Comparison of ENCODE assay signal across 8 cellular contexts in the genomic region with DNA sequence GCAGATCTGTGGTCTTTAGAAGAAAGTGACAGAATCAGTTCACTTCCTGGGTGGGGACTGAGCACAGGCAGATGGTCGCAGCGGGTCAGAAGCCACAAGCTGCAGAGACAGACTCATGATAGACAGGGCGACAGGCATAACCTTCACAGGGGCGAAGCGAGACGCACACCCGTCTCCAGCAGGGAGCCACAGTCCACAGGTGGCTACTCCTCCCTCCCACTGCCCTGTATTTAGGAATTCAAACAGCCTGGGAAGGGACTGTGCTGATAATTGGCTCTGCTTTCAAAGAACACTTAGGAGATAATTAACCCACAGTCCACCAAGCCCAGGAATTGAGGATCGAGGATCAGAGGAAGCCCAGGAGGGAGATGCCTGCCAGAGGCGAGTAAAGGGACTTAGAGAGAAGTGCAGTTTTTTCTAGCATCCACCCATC. TPM values are rescaled to one million over a fixed set of nuclear protein-coding genes. Genes with fewer than 3 reads are reported as not detected.
A peak's percentile ranks its signal among the peaks of the same experiment; 100 is the strongest.
DNase-seq lines count a peak whose midpoint lies in the region; ATAC-seq and TF ChIP-seq lines count a peak whose summit lies in the region.

No MANE protein-coding gene starts in this region.

- H4K8ac ChIP-seq in neuronal stem cell (ENCODE audit: low read depth, low read length) = no peak overlapping the region

- no peak overlapping the region for H2BK12ac ChIP-seq in neuronal stem cell (ENCODE audit: low read length)

- no peak overlapping the region for H3K18ac ChIP-seq in neuronal stem cell (ENCODE audit: low read length)

- H4K91ac ChIP-seq in neuronal stem cell (ENCODE audit: low read depth, low read length, poor library complexity) = no peak overlapping the region

- H3K4me1 ChIP-seq in neuronal stem cell (ENCODE audit: control insufficient read depth in 2 of 2, insufficient read depth in 1 of 2, low read depth in 1 of 2, low read length in 2 of 2) = peaks cover 13 to 33% of the 10 kb centered on the region in 2 donors

- no peaks in the 10 kb centered on the region for H3K9me3 ChIP-seq in neuronal stem cell (replicated peaks in 1 of 2; ENCODE audit: control insufficient read depth in 2 of 2, insufficient read depth in 1 of 2, low read depth in 1 of 2, low read length in 2 of 2)

- no peaks in the 10 kb centered on the region for H3K79me1 ChIP-seq in neuronal stem cell (ENCODE audit: low read depth, low read length)

- ATAC-seq in GM19452 (IDR thresholded peaks at IDR 0.05; ENCODE audit: unreplicated experiment) (peak; percentile 42), GM18519 (IDR thresholded peaks at IDR 0.05; ENCODE audit: low FRiP score, unreplicated experiment) (no peak)

- H3K4me3 ChIP-seq in coronary artery = peak overlapping the region; percentile 31
- H3K4me3 ChIP-seq in neuronal stem cell (ENCODE audit: low read length in 2 of 2) = no peak overlapping the region

- H3K27me3 ChIP-seq in neuronal stem cell (ENCODE audit: control insufficient read depth in 3 of 3, insufficient read depth in 3 of 3, low read depth in 1 of 3, low read length in 3 of 3) = no peaks in the 10 kb centered on the region

- H2AFZ ChIP-seq in neuronal stem cell (ENCODE audit: low read length) = peak overlapping the region; percentile 60

- H2AK5ac ChIP-seq in neuronal stem cell (ENCODE audit: low read depth, low read length) = no peak overlapping the region

- no peak for TF ChIP-seq CTCF in coronary artery (IDR thresholded peaks at IDR 0.05)

- DNase-seq in COR-L47 (lab: John Stamatoyannopoulos, UW) (peak; percentile 83), NCI-H345 (lab: John Stamatoyannopoulos, UW) (peak; percentile 41), coronary artery (ENCODE audit: low spot score) (no peak), neuronal stem cell (ENCODE audit: low spot score) (peak; percentile 67), NOMO-1 treated with DMSO at 0.1 percent for 48 hours (lab: John Stamatoyannopoulos, UW; ENCODE audit: unreplicated experiment) (no peak), GDM1 (lab: John Stamatoyannopoulos, UW) (no peak)

- no peak overlapping the region for H3K23ac ChIP-seq in neuronal stem cell (ENCODE audit: low read depth, low read length, poor library complexity)

- H3K4me2 ChIP-seq in neuronal stem cell (ENCODE audit: insufficient read depth, low read length, poor library complexity, severe bottlenecking) = peak overlapping the region; percentile 21

- H3K27ac ChIP-seq in coronary artery = peak overlapping the region; percentile 67 to 90
- peak overlapping the region; percentile 86 for H3K27ac ChIP-seq in neuronal stem cell (replicated peaks; ENCODE audit: low read length)

- H3K14ac ChIP-seq in neuronal stem cell (ENCODE audit: low read length) = no peak overlapping the region

- H2BK15ac ChIP-seq in neuronal stem cell (ENCODE audit: low read length) = no peak overlapping the region

- no CpG with 5 or more reads among the region's 9 CpGs for WGBS in neuronal stem cell (ENCODE audit: extremely low coverage in 2 of 2, insufficient read length in 2 of 2, insufficient replicate concordance in 1 of 2), 2 donors

- no peak overlapping the region for H2BK120ac ChIP-seq in neuronal stem cell (ENCODE audit: low read depth, low read length)

- no peak overlapping the region for H2BK5ac ChIP-seq in neuronal stem cell (ENCODE audit: low read length)

- H3K4ac ChIP-seq in neuronal stem cell (ENCODE audit: low read length) = no peak overlapping the region

- no peak overlapping the region for H3K9ac ChIP-seq in neuronal stem cell (ENCODE audit: low read depth, low read length, poor library complexity)

- no peaks in the 10 kb centered on the region for H3K36me3 ChIP-seq in neuronal stem cell (replicated peaks in 1 of 2; ENCODE audit: control insufficient read depth in 2 of 2, insufficient read depth in 2 of 2, low read length in 2 of 2)

RNA-seq across cellular contexts. Expression of a gene that starts 23.2 kb away (rescaled TPM):
- polyA plus RNA-seq in neuronal stem cell (2013, experiment 1 of 2) = 9.4 TPM
- 11.1 TPM for polyA plus RNA-seq in neuronal stem cell (2013, experiment 2 of 2)

RNA-seq across cellular contexts. Expression of a gene that starts 48.4 kb away (rescaled TPM):
- polyA plus RNA-seq in neuronal stem cell (2013, experiment 1 of 2) = not detected
- not detected for polyA plus RNA-seq in neuronal stem cell (2013, experiment 2 of 2)

Comparison
In these comparisons a context has a peak if more than half of its experiments do, and no peak if none do; other contexts are left out.
1. DNase-seq: peak in COR-L47 (single experiment), NCI-H345 (single experiment) and neuronal stem cell (single experiment); none in coronary artery (single experiment), NOMO-1 treated with DMSO at 0.1 percent for 48 hours (single experiment) and GDM1 (single experiment).